ENCODE assay signal across 1 cellular context in the genomic region with DNA sequence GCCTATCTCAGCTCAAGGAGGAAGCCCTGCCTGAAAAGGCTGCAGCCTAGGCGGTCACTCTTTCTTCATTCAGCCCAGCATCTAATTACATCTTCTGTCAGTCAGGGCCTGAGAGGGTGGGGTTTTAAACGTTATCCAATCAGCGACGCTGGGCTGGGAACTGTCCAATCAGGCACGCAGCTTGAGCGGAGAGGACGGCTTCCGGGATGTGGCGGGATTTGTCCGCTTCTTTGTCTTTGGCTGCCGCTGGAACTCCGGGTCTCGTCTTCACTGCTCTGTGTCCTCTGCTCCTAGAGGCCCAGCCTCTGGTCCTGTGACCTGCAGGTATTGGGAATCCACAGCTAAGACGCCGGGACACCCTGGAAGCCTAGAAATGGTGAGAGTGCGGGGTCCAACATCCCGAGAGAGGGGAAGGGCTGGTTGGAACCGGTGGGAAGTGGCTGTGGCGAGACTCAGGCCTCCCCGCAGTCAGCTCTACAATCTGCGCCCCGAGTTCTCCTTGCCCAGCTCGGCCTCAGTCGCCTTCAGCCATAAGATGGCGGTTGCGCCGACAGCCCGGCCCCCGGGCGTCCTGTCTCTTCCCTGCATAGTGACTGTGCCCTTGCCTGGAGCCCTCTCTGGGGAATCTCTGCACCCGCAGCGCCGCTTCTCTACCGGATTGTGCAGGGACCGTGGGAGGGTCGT.
A peak's percentile ranks its signal among the peaks of the same experiment; 100 is the strongest.
TF ChIP-seq lines count a peak whose summit lies in the region.

A gene (plus strand): TSS at position 233 of the 684 bp plus-strand sequence. CDS start 141 bp downstream, at position 374.

TF ChIP-seq in HepG2, 621 proteins besides CTCF, POLR2A, EP300 and RAD21 (continued from another document and continues in another):
- TF ChIP-seq, protein P1, sequence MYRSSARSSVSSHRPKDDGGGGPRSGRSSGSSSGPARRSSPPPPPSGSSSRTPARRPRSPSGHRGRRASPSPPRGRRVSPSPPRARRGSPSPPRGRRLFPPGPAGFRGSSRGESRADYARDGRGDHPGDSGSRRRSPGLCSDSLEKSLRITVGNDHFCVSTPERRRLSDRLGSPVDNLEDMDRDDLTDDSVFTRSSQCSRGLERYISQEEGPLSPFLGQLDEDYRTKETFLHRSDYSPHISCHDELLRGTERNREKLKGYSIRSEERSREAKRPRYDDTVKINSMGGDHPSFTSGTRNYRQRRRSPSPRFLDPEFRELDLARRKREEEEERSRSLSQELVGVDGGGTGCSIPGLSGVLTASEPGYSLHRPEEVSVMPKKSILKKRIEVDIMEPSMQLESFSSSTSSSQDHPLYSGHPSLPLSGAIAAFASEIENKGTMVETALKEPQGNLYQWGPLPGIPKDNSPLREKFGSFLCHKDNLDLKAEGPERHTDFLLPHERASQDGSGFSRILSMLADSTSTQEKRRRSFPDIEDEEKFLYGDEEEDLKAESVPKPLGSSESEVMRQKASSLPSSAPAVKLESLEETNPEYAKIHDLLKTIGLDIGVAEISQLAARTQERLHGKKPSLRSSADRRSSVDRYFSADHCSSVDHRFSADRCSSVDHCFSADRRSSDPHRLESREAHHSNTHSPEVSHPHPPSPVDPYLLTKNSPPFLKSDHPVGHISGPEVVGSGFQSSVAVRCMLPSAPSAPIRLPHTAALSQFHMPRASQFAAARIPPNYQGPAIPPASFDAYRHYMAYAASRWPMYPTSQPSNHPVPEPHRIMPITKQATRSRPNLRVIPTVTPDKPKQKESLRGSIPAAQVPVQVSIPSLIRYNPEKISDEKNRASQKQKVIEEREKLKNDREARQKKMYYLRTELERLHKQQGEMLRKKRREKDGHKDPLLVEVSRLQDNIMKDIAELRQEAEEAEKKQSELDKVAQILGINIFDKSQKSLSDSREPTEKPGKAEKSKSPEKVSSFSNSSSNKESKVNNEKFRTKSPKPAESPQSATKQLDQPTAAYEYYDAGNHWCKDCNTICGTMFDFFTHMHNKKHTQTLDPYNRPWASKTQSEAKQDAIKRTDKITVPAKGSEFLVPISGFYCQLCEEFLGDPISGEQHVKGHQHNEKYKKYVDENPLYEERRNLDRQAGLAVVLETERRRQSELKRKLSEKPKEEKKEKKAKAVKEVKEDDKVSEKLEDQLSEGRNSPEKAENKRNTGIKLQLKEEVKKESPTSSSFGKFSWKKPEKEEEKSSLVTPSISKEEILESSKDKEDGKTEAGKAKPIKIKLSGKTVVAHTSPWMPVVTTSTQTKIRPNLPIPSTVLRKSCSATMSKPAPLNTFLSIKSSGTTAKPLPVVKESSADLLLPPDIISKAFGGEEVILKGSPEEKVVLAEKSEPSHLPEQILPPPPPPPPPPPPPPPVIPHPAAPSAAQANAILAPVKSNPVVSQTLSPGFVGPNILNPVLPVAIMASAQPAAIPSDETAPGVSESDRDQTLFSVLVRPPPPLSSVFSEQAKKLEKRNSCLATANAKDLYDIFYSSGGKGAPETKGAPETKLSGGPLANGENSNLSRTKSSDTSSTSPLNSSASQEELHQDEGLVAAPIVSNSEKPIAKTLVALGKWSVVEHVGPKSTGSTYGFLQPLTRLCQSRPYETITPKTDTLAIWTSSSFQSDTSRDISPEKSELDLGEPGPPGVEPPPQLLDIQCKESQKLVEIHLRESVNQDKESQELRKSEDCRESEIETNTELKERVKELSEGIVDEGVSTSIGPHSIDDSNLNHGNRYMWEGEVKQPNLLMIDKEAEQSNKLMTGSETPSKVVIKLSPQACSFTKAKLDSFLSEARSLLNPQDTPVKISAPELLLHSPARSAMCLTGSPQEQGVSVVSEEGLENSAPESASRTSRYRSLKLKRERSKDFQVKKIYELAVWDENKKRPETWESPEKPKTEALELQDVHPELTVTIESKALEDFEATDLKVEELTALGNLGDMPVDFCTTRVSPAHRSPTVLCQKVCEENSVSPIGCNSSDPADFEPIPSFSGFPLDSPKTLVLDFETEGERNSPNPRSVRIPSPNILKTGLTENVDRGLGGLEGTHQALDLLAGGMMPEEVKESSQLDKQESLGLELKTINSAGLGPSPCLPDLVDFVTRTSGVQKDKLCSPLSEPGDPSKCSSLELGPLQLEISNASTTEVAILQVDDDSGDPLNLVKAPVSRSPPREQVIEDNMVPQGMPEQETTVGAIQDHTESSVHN (CRISPR knock-in tag; IDR thresholded peaks at IDR 0.05): no peak
- TF ChIP-seq ZFX (CRISPR knock-in tag; IDR thresholded peaks at IDR 0.05; ENCODE audit: low read depth): peak; percentile 75
- TF ChIP-seq ZSCAN29 (CRISPR knock-in tag; conservative IDR thresholded peaks at IDR 0.05): no peak
- TF ChIP-seq CENPT (CRISPR knock-in tag; IDR thresholded peaks at IDR 0.05; ENCODE audit: low read depth): no peak
- no peak for TF ChIP-seq ZNF20 (CRISPR knock-in tag; IDR thresholded peaks at IDR 0.05)
- no peak for TF ChIP-seq SATB2 (CRISPR knock-in tag; IDR thresholded peaks at IDR 0.05)
- TF ChIP-seq HMG20B (CRISPR knock-in tag; conservative IDR thresholded peaks at IDR 0.05): no peak
- TF ChIP-seq FOSL2 (CRISPR knock-in tag; IDR thresholded peaks at IDR 0.05): no peak
- TF ChIP-seq, protein P2, sequence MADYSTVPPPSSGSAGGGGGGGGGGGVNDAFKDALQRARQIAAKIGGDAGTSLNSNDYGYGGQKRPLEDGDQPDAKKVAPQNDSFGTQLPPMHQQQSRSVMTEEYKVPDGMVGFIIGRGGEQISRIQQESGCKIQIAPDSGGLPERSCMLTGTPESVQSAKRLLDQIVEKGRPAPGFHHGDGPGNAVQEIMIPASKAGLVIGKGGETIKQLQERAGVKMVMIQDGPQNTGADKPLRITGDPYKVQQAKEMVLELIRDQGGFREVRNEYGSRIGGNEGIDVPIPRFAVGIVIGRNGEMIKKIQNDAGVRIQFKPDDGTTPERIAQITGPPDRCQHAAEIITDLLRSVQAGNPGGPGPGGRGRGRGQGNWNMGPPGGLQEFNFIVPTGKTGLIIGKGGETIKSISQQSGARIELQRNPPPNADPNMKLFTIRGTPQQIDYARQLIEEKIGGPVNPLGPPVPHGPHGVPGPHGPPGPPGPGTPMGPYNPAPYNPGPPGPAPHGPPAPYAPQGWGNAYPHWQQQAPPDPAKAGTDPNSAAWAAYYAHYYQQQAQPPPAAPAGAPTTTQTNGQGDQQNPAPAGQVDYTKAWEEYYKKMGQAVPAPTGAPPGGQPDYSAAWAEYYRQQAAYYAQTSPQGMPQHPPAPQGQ (CRISPR knock-in tag; IDR thresholded peaks at IDR 0.05; ENCODE audit: borderline replicate concordance): no peak
- TF ChIP-seq FOXA3 (CRISPR knock-in tag; IDR thresholded peaks at IDR 0.05): no peak
- peak; percentile 78 for TF ChIP-seq SAP130 (CRISPR knock-in tag; IDR thresholded peaks at IDR 0.05; ENCODE audit: low read depth)
- no peak for TF ChIP-seq ZNF7 (CRISPR knock-in tag; IDR thresholded peaks at IDR 0.05)
- TF ChIP-seq, protein P3, sequence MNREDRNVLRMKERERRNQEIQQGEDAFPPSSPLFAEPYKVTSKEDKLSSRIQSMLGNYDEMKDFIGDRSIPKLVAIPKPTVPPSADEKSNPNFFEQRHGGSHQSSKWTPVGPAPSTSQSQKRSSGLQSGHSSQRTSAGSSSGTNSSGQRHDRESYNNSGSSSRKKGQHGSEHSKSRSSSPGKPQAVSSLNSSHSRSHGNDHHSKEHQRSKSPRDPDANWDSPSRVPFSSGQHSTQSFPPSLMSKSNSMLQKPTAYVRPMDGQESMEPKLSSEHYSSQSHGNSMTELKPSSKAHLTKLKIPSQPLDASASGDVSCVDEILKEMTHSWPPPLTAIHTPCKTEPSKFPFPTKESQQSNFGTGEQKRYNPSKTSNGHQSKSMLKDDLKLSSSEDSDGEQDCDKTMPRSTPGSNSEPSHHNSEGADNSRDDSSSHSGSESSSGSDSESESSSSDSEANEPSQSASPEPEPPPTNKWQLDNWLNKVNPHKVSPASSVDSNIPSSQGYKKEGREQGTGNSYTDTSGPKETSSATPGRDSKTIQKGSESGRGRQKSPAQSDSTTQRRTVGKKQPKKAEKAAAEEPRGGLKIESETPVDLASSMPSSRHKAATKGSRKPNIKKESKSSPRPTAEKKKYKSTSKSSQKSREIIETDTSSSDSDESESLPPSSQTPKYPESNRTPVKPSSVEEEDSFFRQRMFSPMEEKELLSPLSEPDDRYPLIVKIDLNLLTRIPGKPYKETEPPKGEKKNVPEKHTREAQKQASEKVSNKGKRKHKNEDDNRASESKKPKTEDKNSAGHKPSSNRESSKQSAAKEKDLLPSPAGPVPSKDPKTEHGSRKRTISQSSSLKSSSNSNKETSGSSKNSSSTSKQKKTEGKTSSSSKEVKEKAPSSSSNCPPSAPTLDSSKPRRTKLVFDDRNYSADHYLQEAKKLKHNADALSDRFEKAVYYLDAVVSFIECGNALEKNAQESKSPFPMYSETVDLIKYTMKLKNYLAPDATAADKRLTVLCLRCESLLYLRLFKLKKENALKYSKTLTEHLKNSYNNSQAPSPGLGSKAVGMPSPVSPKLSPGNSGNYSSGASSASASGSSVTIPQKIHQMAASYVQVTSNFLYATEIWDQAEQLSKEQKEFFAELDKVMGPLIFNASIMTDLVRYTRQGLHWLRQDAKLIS (CRISPR knock-in tag; IDR thresholded peaks at IDR 0.05): no peak
- TF ChIP-seq, protein P4, sequence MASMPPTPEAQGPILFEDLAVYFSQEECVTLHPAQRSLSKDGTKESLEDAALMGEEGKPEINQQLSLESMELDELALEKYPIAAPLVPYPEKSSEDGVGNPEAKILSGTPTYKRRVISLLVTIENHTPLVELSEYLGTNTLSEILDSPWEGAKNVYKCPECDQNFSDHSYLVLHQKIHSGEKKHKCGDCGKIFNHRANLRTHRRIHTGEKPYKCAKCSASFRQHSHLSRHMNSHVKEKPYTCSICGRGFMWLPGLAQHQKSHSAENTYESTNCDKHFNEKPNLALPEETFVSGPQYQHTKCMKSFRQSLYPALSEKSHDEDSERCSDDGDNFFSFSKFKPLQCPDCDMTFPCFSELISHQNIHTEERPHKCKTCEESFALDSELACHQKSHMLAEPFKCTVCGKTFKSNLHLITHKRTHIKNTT (CRISPR knock-in tag; IDR thresholded peaks at IDR 0.05): no peak
- no peak for TF ChIP-seq HDAC1 (CRISPR knock-in tag; IDR thresholded peaks at IDR 0.05)
- TF ChIP-seq, protein P5, sequence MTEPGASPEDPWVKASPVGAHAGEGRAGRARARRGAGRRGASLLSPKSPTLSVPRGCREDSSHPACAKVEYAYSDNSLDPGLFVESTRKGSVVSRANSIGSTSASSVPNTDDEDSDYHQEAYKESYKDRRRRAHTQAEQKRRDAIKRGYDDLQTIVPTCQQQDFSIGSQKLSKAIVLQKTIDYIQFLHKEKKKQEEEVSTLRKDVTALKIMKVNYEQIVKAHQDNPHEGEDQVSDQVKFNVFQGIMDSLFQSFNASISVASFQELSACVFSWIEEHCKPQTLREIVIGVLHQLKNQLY (CRISPR knock-in tag; IDR thresholded peaks at IDR 0.05): no peak
- TF ChIP-seq NFKBIZ (CRISPR knock-in tag; IDR thresholded peaks at IDR 0.05): no peak
- TF ChIP-seq, protein P6, sequence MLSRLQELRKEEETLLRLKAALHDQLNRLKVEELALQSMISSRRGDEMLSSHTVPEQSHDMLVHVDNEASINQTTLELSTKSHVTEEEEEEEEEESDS (CRISPR knock-in tag; IDR thresholded peaks at IDR 0.05; ENCODE audit: borderline replicate concordance): no peak
- TF ChIP-seq, protein P7, sequence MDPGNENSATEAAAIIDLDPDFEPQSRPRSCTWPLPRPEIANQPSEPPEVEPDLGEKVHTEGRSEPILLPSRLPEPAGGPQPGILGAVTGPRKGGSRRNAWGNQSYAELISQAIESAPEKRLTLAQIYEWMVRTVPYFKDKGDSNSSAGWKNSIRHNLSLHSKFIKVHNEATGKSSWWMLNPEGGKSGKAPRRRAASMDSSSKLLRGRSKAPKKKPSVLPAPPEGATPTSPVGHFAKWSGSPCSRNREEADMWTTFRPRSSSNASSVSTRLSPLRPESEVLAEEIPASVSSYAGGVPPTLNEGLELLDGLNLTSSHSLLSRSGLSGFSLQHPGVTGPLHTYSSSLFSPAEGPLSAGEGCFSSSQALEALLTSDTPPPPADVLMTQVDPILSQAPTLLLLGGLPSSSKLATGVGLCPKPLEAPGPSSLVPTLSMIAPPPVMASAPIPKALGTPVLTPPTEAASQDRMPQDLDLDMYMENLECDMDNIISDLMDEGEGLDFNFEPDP (CRISPR knock-in tag; conservative IDR thresholded peaks at IDR 0.05): no peak
- TF ChIP-seq, protein P8, sequence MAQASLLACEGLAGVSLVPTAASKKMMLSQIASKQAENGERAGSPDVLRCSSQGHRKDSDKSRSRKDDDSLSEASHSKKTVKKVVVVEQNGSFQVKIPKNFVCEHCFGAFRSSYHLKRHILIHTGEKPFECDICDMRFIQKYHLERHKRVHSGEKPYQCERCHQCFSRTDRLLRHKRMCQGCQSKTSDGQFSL (CRISPR knock-in tag; IDR thresholded peaks at IDR 0.05): no peak
- TF ChIP-seq ZNF451 (CRISPR knock-in tag; IDR thresholded peaks at IDR 0.05): no peak
- TF ChIP-seq ZNF83 (CRISPR knock-in tag; IDR thresholded peaks at IDR 0.05; ENCODE audit: borderline replicate concordance): no peak
- TF ChIP-seq ZNF546 (CRISPR knock-in tag; conservative IDR thresholded peaks at IDR 0.05): no peak
- TF ChIP-seq U2AF1 (optimal IDR thresholded peaks at IDR 0.05; ENCODE audit: low read depth, low read length): no peak
- TF ChIP-seq, protein P9, sequence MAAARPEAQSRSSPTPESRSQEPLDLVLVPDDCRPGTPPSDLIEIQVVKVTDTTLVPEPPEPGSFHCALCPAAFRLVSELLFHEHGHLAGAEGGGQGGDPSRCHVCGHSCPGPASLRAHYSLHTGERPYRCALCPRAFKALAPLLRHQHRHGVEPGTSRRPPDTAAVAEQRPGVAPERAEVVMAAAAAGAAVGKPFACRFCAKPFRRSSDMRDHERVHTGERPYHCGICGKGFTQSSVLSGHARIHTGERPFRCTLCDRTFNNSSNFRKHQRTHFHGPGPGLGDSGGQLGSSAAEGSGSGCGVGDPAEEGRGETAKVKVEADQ (CRISPR knock-in tag; IDR thresholded peaks at IDR 0.05; ENCODE audit: borderline replicate concordance): no peak
- peak; percentile 17; the same call in 1 of the 2 replicates for TF ChIP-seq SALL1 (CRISPR knock-in tag; IDR thresholded peaks at IDR 0.05)
- no peak for TF ChIP-seq ZNF124 (CRISPR knock-in tag; IDR thresholded peaks at IDR 0.05)
- TF ChIP-seq, protein P10, sequence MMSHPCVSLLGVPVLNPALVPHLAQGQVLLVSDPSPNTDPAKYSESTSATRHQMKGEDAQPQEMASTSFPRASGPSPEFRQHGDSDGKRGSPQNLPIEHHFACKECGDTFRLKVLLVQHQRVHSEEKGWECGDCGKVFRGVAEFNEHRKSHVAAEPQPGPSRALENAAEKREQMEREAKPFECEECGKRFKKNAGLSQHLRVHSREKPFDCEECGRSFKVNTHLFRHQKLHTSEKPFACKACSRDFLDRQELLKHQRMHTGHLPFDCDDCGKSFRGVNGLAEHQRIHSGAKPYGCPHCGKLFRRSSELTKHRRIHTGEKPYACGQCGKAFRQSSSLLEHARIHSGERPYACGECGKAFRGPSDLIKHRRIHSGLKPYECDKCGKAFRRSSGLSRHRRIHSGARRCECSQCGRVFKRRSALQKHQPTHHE (CRISPR knock-in tag; IDR thresholded peaks at IDR 0.05; ENCODE audit: borderline replicate concordance): no peak
- TF ChIP-seq, protein P11, sequence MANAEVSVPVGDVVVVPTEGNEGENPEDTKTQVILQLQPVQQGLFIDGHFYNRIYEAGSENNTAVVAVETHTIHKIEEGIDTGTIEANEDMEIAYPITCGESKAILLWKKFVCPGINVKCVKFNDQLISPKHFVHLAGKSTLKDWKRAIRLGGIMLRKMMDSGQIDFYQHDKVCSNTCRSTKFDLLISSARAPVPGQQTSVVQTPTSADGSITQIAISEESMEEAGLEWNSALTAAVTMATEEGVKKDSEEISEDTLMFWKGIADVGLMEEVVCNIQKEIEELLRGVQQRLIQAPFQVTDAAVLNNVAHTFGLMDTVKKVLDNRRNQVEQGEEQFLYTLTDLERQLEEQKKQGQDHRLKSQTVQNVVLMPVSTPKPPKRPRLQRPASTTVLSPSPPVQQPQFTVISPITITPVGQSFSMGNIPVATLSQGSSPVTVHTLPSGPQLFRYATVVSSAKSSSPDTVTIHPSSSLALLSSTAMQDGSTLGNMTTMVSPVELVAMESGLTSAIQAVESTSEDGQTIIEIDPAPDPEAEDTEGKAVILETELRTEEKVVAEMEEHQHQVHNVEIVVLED (CRISPR knock-in tag; IDR thresholded peaks at IDR 0.05; ENCODE audit: borderline replicate concordance): no peak
